8 cellular contexts compared by ENCODE assay signal in the genomic region with DNA sequence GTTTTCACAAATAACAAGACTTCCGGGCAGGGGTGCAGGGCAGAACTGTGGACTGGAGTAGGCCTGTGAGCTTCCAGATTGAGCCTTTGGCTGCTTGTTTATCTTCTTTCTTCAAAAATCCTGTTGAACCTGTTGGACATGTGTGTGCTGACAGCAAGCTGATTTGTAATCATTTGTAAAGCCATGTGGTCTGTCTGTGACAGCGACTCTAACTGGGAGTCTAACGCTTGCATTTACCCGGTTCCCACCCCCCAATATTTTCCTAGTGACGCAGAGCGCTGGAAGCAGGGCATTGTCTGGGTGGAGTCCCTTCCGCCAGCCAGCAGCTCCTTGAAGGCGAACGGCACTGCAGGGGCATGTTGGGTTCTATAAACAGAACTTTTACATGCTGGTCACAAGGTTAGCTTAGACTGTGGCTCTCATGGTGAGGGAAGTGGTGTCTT.
A peak's percentile ranks its signal among the peaks of the same experiment; 100 is the strongest.
DNase-seq lines count a peak whose midpoint lies in the region; TF ChIP-seq lines count a peak whose summit lies in the region.

No MANE protein-coding gene starts in this region.

- no peak overlapping the region for H2AFZ ChIP-seq in SK-N-SH (ENCODE audit: low read depth)

- no peaks in the 10 kb centered on the region for H3F3A ChIP-seq in SK-N-SH (replicated peaks; ENCODE audit: insufficient read depth)

- CTCF ChIA-PET in SK-N-SH (lab: Yijun Ruan, JAX): interaction anchor here (0.8 to 4.6 kb wide), 6 partner anchors 19 to 165 kb away, joined by 3 to 24 read pairs (median 4); no protein-coding TSS in a partner anchor

- H3K4me3 ChIP-seq in uterus (no peak overlapping the region), SK-N-SH (ENCODE audit: low read depth in 2 of 2, low read length in 1 of 2) (no peak overlapping the region)

- DNase-seq in SIG-M5 treated with dmso at 0.1 percent for 504 hours (lab: John Stamatoyannopoulos, UW; ENCODE audit: unreplicated experiment) (peak; percentile 52), SIG-M5 (lab: John Stamatoyannopoulos, UW) (no peak), dermis blood vessel endothelial cell (peak; percentile 47), medulla oblongata (ENCODE audit: extremely low spot score) (peak; percentile 6), uterus (peak in 1 of 2 donors; percentile 44), HUDEP-2 (lab: John Stamatoyannopoulos, UW; ENCODE audit: unreplicated experiment in 76 of 76) (no peak), SK-N-SH (no peak), 8988T (no peak)

- H3K4me2 ChIP-seq in SK-N-SH: no peak overlapping the region

- H3K27ac ChIP-seq in uterus (peak overlapping the region; percentile 43 to 62), SK-N-SH (ENCODE audit: low read depth in 2 of 2, low read length in 1 of 2) (no peak overlapping the region)

- no peaks in the 10 kb centered on the region for H3K9me2 ChIP-seq in SK-N-SH

- H3K36me3 ChIP-seq in uterus (no peaks in the 10 kb centered on the region), SK-N-SH (replicated peaks in 1 of 2; ENCODE audit: control insufficient read depth in 1 of 2, insufficient read depth in 2 of 2, low read length in 1 of 2) (no peaks in the 10 kb centered on the region)

- TF ChIP-seq CTCF in uterus (IDR thresholded peaks at IDR 0.05) (no peak), SK-N-SH (IDR thresholded peaks at IDR 0.05) (no peak)

- no peak for TF ChIP-seq POLR2A in uterus (IDR thresholded peaks at IDR 0.05)

- WGBS in SK-N-SH (ENCODE audit: low lambda C conversion rate): 83% methylated on average over 9 of the region's 9 CpGs

- H3K4me1 ChIP-seq in uterus (no peaks in the 10 kb centered on the region), SK-N-SH (ENCODE audit: control insufficient read depth in 1 of 2, insufficient read depth in 2 of 2, low read depth in 1 of 2, low read length in 1 of 2) (peaks cover 0 to 17% of the 10 kb centered on the region in 2 experiments; a peak in 1 of 4 replicates)

- H3K9me3 ChIP-seq in uterus (no peaks in the 10 kb centered on the region), SK-N-SH (no peaks in the 10 kb centered on the region)

- no peaks in the 10 kb centered on the region for H3K27me3 ChIP-seq in uterus
- H3K27me3 ChIP-seq in SK-N-SH (ENCODE audit: insufficient read depth): no peaks in the 10 kb centered on the region

- no peak overlapping the region for H3K9ac ChIP-seq in SK-N-SH

- TF ChIP-seq EP300 in SK-N-SH (IDR thresholded peaks at IDR 0.05; ENCODE audit: borderline replicate concordance in 1 of 2, low read depth in 1 of 2, low read length in 1 of 2): no peak

- H4K20me1 ChIP-seq in SK-N-SH (ENCODE audit: insufficient read depth): no peaks in the 10 kb centered on the region

- TF ChIP-seq RAD21 in SK-N-SH (IDR thresholded peaks at IDR 0.05; ENCODE audit: low read length): no peak

- no peaks in the 10 kb centered on the region for H3K79me2 ChIP-seq in SK-N-SH (ENCODE audit: insufficient read depth)

- POLR2A ChIA-PET in SK-N-SH (lab: Yijun Ruan, JAX): no interaction called here

- intact Hi-C loops in uterus (cut with DNase I; ENCODE audit: low total_unique reads): no loop called here

TF ChIP-seq in SK-N-SH, 30 proteins besides CTCF, POLR2A, EP300 and RAD21:
- TF ChIP-seq, protein P1, sequence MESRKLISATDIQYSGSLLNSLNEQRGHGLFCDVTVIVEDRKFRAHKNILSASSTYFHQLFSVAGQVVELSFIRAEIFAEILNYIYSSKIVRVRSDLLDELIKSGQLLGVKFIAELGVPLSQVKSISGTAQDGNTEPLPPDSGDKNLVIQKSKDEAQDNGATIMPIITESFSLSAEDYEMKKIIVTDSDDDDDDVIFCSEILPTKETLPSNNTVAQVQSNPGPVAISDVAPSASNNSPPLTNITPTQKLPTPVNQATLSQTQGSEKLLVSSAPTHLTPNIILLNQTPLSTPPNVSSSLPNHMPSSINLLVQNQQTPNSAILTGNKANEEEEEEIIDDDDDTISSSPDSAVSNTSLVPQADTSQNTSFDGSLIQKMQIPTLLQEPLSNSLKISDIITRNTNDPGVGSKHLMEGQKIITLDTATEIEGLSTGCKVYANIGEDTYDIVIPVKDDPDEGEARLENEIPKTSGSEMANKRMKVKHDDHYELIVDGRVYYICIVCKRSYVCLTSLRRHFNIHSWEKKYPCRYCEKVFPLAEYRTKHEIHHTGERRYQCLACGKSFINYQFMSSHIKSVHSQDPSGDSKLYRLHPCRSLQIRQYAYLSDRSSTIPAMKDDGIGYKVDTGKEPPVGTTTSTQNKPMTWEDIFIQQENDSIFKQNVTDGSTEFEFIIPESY (IDR thresholded peaks at IDR 0.05; ENCODE audit: borderline replicate concordance, low read depth): no peak
- TF ChIP-seq, protein P2, sequence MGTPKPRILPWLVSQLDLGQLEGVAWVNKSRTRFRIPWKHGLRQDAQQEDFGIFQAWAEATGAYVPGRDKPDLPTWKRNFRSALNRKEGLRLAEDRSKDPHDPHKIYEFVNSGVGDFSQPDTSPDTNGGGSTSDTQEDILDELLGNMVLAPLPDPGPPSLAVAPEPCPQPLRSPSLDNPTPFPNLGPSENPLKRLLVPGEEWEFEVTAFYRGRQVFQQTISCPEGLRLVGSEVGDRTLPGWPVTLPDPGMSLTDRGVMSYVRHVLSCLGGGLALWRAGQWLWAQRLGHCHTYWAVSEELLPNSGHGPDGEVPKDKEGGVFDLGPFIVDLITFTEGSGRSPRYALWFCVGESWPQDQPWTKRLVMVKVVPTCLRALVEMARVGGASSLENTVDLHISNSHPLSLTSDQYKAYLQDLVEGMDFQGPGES (IDR thresholded peaks at IDR 0.05; ENCODE audit: low read depth, low read length): no peak
- no peak for TF ChIP-seq SIN3A (IDR thresholded peaks at IDR 0.05; ENCODE audit: borderline replicate concordance, low read depth, low read length)
- no peak for TF ChIP-seq JUND (IDR thresholded peaks at IDR 0.05)
- no peak for TF ChIP-seq FOXJ3 (CRISPR knock-in tag; IDR thresholded peaks at IDR 0.05)

Comparison
In these comparisons a context has a peak if more than half of its experiments do, and no peak if none do; other contexts are left out.
1. DNase-seq: peak in SIG-M5 treated with dmso at 0.1 percent for 504 hours (single experiment), dermis blood vessel endothelial cell (single experiment) and medulla oblongata (single experiment); none in SIG-M5 (single experiment), HUDEP-2 (0 of 76), SK-N-SH (single experiment) and 8988T (single experiment).
2. H3K27ac ChIP-seq: peak in uterus (2 of 2); none in SK-N-SH (0 of 2).